In genomic region chr2:219252570-219252899, GRCh38 we compare ENCODE assay signal across 8 cellular contexts. TPM values are rescaled to one million over a fixed set of nuclear protein-coding genes. Genes with fewer than 3 reads are reported as not detected.
DNase-seq lines count a peak whose midpoint lies in the region; ATAC-seq, FAIRE-seq and TF ChIP-seq lines count a peak whose summit lies in the region.

No MANE protein-coding gene starts in this region.

- H3K9me1 ChIP-seq in keratinocyte (ENCODE audit: control insufficient read depth, extremely low read depth, insufficient read depth, low read length): no peaks in the 10 kb centered on the region

- DNase-seq in stimulated activated CD4-positive, alpha-beta T cell treated with anti-CD3 and anti-CD28 coated beads, Interleukin-4, amount 100 ng/mL, for 4 hours: peak; percentile 38 to 42
- DNase-seq in stimulated activated CD4-positive, alpha-beta T cell treated with anti-CD3 and anti-CD28 coated beads, Interleukin-1b, Interleukin-23, amount 100 ng/mL, for 48 hours: no peak
- peak; percentile 48 for DNase-seq in activated naive CD4-positive, alpha-beta T cell treated with anti-CD3 and anti-CD28 coated beads, Interleukin-2, amount 50 U/mL, for 16 hours
- DNase-seq in keratinocyte (ENCODE audit: low read depth, low spot score): no peak
- DNase-seq in tibial nerve (ENCODE audit: low spot score in 2 of 2): no peak
- no peak for DNase-seq in EL
- no peak for DNase-seq in NCI-H2081 treated with DMSO at 0.1 percent for 48 hours (lab: John Stamatoyannopoulos, UW)

- H3K27ac ChIP-seq in keratinocyte (ENCODE audit: control insufficient read depth, insufficient read depth, low read length): peak overlapping the region; percentile 85
- H3K27ac ChIP-seq in tibial nerve: peak overlapping the region in 3 of 4 donors; percentile 63 to 89 (median 76)

- no peak for ATAC-seq in HG02610 (IDR thresholded peaks at IDR 0.05; ENCODE audit: unreplicated experiment)

- H3K9me3 ChIP-seq in keratinocyte (ENCODE audit: control insufficient read depth, low read depth, low read length) (no peaks in the 10 kb centered on the region), tibial nerve (no peaks in the 10 kb centered on the region)

- H3K4me2 ChIP-seq in keratinocyte (ENCODE audit: control insufficient read depth, extremely low read depth, insufficient read depth, low read depth, low read length): peak overlapping the region; percentile 95

- 13 to 21% methylated on average over 9 of the region's 9 CpGs for WGBS in tibial nerve, 2 donors

- H2AFZ ChIP-seq in keratinocyte (ENCODE audit: control insufficient read depth, low read length): no peak overlapping the region

- no peak for FAIRE-seq in keratinocyte (lab: Jason Lieb, UNC)

- H3K4me3 ChIP-seq in keratinocyte (ENCODE audit: control insufficient read depth in 2 of 3, extremely low read depth in 1 of 3, insufficient read depth in 2 of 3, low read depth in 1 of 3, low read length in 3 of 3): peak overlapping the region; percentile 74 to 92 (median 90)
- H3K4me3 ChIP-seq in tibial nerve: peak overlapping the region; percentile 49 to 81 (median 68)

- TF ChIP-seq EP300 in tibial nerve (IDR thresholded peaks at IDR 0.05): no peak

- H3K4me1 ChIP-seq in keratinocyte (ENCODE audit: control insufficient read depth, extremely low read depth, insufficient read depth, low read length): peaks cover 52% of the 10 kb centered on the region
- peaks cover 0 to 61% (median 33%) of the 10 kb centered on the region in 4 donors for H3K4me1 ChIP-seq in tibial nerve

- H3K79me2 ChIP-seq in keratinocyte (ENCODE audit: control insufficient read depth, insufficient read depth, low read length): peaks cover 42% of the 10 kb centered on the region

- H3K9ac ChIP-seq in keratinocyte (ENCODE audit: control insufficient read depth, extremely low read depth, insufficient read depth, low read length): peak overlapping the region; percentile 93

- H3K27me3 ChIP-seq in keratinocyte (ENCODE audit: control insufficient read depth, extremely low read depth, insufficient read depth, low read length): peaks cover 4% of the 10 kb centered on the region
- peaks cover 0 to 36% of the 10 kb centered on the region in 2 donors for H3K27me3 ChIP-seq in tibial nerve

- TF ChIP-seq CTCF in keratinocyte (optimal IDR thresholded peaks at IDR 0.05 in 1 of 3, IDR thresholded peaks at IDR 0.05 in 1 of 3, conservative IDR thresholded peaks at IDR 0.05 in 1 of 3; ENCODE audit: extremely low read depth in 1 of 3, insufficient read depth in 2 of 3, low read length in 3 of 3): no peak
- no peak for TF ChIP-seq CTCF in tibial nerve (IDR thresholded peaks at IDR 0.05)

- TF ChIP-seq POLR2A in tibial nerve (IDR thresholded peaks at IDR 0.05): no peak

- dilution Hi-C loops in keratinocyte (cut with MboI; ENCODE audit: extremely low pct_ligation_motif_present, low sequenced_read_pairs): no loop called here

- H4K20me1 ChIP-seq in keratinocyte (ENCODE audit: control insufficient read depth, extremely low read depth, insufficient read depth, low read length): peaks cover 5% of the 10 kb centered on the region

- H3K36me3 ChIP-seq in keratinocyte (ENCODE audit: control insufficient read depth in 2 of 2, extremely low read depth in 1 of 2, insufficient read depth in 2 of 2, low read length in 2 of 2): peaks cover 27 to 33% of the 10 kb centered on the region in 2 experiments
- peaks cover 0 to 24% (median 0%) of the 10 kb centered on the region in 3 donors for H3K36me3 ChIP-seq in tibial nerve

RNA-seq across cellular contexts. Expression of gene TUBA4B, which starts 0.5 kb away (rescaled TPM):
- 0.08 TPM in 1 of 3 replicates, not detected in the others for polyA plus RNA-seq in keratinocyte
- not detected for polyA plus RNA-seq in keratinocyte (2011; ENCODE audit: low read depth)
- 0.05 TPM in 1 of 2 replicates, not detected in the other for polyA plus RNA-seq in keratinocyte (2011; cell fraction: cytosol; rRNA removed)
- polyA plus RNA-seq in keratinocyte (2011; cell fraction: nucleus; rRNA removed): 0.09 TPM in 1 of 2 replicates, not detected in the other
- polyA plus RNA-seq in keratinocyte (2012; ENCODE audit: low replicate concordance): not detected in 2 replicates
- polyA minus RNA-seq in keratinocyte: not detected in 3 replicates
- polyA minus RNA-seq in keratinocyte (2011; cell fraction: cytosol; rRNA and poly(A)+ RNA removed): not detected
- polyA minus RNA-seq in keratinocyte (2011; cell fraction: nucleus; rRNA and poly(A)+ RNA removed): not detected in 2 replicates
- not detected for total RNA-seq in tibial nerve

RNA-seq across cellular contexts. Expression of gene TUBA4A, which starts 1.2 kb away (rescaled TPM):
- 524 to 819 TPM (median 569 TPM) in 3 replicates for polyA plus RNA-seq in keratinocyte
- polyA plus RNA-seq in keratinocyte (2011; ENCODE audit: low read depth): 80.1 TPM
- 560 and 665 TPM in 2 replicates for polyA plus RNA-seq in keratinocyte (2011; cell fraction: cytosol; rRNA removed)
- polyA plus RNA-seq in keratinocyte (2011; cell fraction: nucleus; rRNA removed): 738 and 769 TPM in 2 replicates
- 401 and 544 TPM in 2 replicates for polyA plus RNA-seq in keratinocyte (2012; ENCODE audit: low replicate concordance)
- 266 to 690 TPM (median 309 TPM) in 3 replicates for polyA minus RNA-seq in keratinocyte
- 136 TPM for polyA minus RNA-seq in keratinocyte (2011; cell fraction: cytosol; rRNA and poly(A)+ RNA removed)
- polyA minus RNA-seq in keratinocyte (2011; cell fraction: nucleus; rRNA and poly(A)+ RNA removed): 115 and 162 TPM in 2 replicates
- total RNA-seq in tibial nerve: 10 to 100 TPM in 1 of 4 donors, 1 to 10 TPM in 3; 8.0 to 24.6 (median 9.4) TPM

RNA-seq across cellular contexts. Expression of gene STK16, which starts 7.3 kb away (rescaled TPM):
- polyA plus RNA-seq in keratinocyte: 35.8 to 44.7 TPM (median 40.2 TPM) in 3 replicates
- 8.8 TPM for polyA plus RNA-seq in keratinocyte (2011; ENCODE audit: low read depth)
- 39.1 and 53.2 TPM in 2 replicates for polyA plus RNA-seq in keratinocyte (2011; cell fraction: cytosol; rRNA removed)
- polyA plus RNA-seq in keratinocyte (2011; cell fraction: nucleus; rRNA removed): 18.0 and 26.4 TPM in 2 replicates
- 25.1 and 33.3 TPM in 2 replicates for polyA plus RNA-seq in keratinocyte (2012; ENCODE audit: low replicate concordance)
- polyA minus RNA-seq in keratinocyte: 36.8 to 48.8 TPM (median 38.1 TPM) in 3 replicates
- polyA minus RNA-seq in keratinocyte (2011; cell fraction: cytosol; rRNA and poly(A)+ RNA removed): 26.9 TPM
- 5.2 and 7.5 TPM in 2 replicates for polyA minus RNA-seq in keratinocyte (2011; cell fraction: nucleus; rRNA and poly(A)+ RNA removed)
- 10 to 100 TPM in 3 of 4 donors, 1 to 10 TPM in 1; 9.6 to 17.7 (median 15.3) TPM for total RNA-seq in tibial nerve

RNA-seq across cellular contexts. Expression of gene GLB1L, which starts 7.3 kb away (rescaled TPM):
- polyA plus RNA-seq in keratinocyte: 4.3 to 6.9 TPM (median 5.2 TPM) in 3 replicates
- 0.55 TPM for polyA plus RNA-seq in keratinocyte (2011; ENCODE audit: low read depth)
- polyA plus RNA-seq in keratinocyte (2011; cell fraction: cytosol; rRNA removed): 2.0 and 2.7 TPM in 2 replicates
- polyA plus RNA-seq in keratinocyte (2011; cell fraction: nucleus; rRNA removed): 8.8 and 9.0 TPM in 2 replicates
- 1.1 and 4.4 TPM in 2 replicates for polyA plus RNA-seq in keratinocyte (2012; ENCODE audit: low replicate concordance)
- 2.5 to 5.0 TPM (median 3.0 TPM) in 3 replicates for polyA minus RNA-seq in keratinocyte
- polyA minus RNA-seq in keratinocyte (2011; cell fraction: cytosol; rRNA and poly(A)+ RNA removed): 2.9 TPM
- 4.2 and 5.8 TPM in 2 replicates for polyA minus RNA-seq in keratinocyte (2011; cell fraction: nucleus; rRNA and poly(A)+ RNA removed)
- total RNA-seq in tibial nerve: 10 to 100 TPM in 2 of 4 donors, 1 to 10 TPM in 2; 6.7 to 13.1 (median 9.6) TPM

RNA-seq across cellular contexts. Expression of gene ANKZF1, which starts 22.9 kb away (rescaled TPM):
- polyA plus RNA-seq in keratinocyte: 20.9 to 41.0 TPM (median 35.1 TPM) in 3 replicates
- polyA plus RNA-seq in keratinocyte (2011; ENCODE audit: low read depth): 47.2 TPM
- polyA plus RNA-seq in keratinocyte (2011; cell fraction: cytosol; rRNA removed): 10.6 and 11.5 TPM in 2 replicates
- polyA plus RNA-seq in keratinocyte (2011; cell fraction: nucleus; rRNA removed): 134 and 151 TPM in 2 replicates
- polyA plus RNA-seq in keratinocyte (2012; ENCODE audit: low replicate concordance): 17.2 and 39.4 TPM in 2 replicates
- 17.4 to 26.8 TPM (median 20.2 TPM) in 3 replicates for polyA minus RNA-seq in keratinocyte
- polyA minus RNA-seq in keratinocyte (2011; cell fraction: cytosol; rRNA and poly(A)+ RNA removed): 14.4 TPM
- polyA minus RNA-seq in keratinocyte (2011; cell fraction: nucleus; rRNA and poly(A)+ RNA removed): 27.3 and 35.8 TPM in 2 replicates
- total RNA-seq in tibial nerve: 100 to 1,000 TPM in 2 of 4 donors, 10 to 100 TPM in 2; 84.5 to 106 (median 97.6) TPM

Comparison
In these comparisons a context has a peak if more than half of its experiments do, and no peak if none do; other contexts are left out.
1. DNase-seq: peak in stimulated activated CD4-positive, alpha-beta T cell treated with anti-CD3 and anti-CD28 coated beads, Interleukin-4, amount 100 ng/mL, for 4 hours (2 of 2) and activated naive CD4-positive, alpha-beta T cell treated with anti-CD3 and anti-CD28 coated beads, Interleukin-2, amount 50 U/mL, for 16 hours (single experiment); none in stimulated activated CD4-positive, alpha-beta T cell treated with anti-CD3 and anti-CD28 coated beads, Interleukin-1b, Interleukin-23, amount 100 ng/mL, for 48 hours (single experiment), keratinocyte (single experiment), tibial nerve (0 of 2), EL (single experiment) and NCI-H2081 treated with DMSO at 0.1 percent for 48 hours (single experiment).